ENCODE assay signal across 3 cellular contexts in the genomic region with DNA sequence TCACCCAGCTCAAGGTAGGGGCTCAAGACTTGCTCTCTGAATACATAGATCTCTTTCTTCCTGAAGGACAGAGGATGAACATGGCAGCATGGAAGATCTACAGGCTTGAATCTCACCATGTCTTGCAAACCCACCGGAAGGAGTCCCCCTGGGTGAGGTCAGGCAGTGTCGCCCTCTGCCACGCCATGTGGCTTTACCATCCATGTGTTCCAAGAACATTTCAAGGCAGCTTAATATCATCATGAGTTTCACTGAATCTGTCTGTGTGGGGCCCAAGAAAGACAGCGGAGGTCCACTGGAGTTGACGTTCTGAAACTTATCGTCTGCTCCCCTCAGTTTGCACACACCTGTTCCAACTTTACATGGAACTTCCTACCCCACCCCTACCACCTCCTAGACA.
"Had no signal": no experiment of that assay in that cellular context is flagged by ENCODE, and none has a peak within 500 bp of the region (broad histone marks: within the 10 kb centered on the region; RNA-seq: fewer than 3 reads in every experiment).

No MANE protein-coding gene starts in this region.

- DNase-seq: GDM1, GF-D8 had no signal

- H3K4me3 ChIP-seq: GM12878 had no signal
